Comparison of ENCODE assay signal across 11 cellular contexts in the genomic region with DNA sequence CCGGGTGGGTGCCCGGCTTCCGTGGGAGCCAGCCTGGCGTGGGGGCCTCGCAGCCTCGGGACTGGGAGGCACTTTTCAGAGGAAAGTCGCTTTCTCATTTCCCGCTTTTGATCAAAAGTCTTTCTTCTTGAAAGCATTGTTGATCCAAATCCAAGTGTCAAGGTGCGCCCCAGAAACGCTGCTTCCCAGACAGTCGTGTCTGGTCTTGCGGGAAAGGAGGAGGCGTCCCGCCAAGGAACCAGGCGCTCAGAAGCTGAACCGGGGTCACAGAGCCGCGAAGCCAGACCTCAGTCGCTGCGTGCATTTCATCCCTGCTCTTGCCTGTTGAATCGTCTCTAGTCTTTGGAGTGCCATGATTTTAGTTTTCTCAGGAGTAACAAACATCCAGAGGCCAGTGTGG. TPM values are rescaled to one million over a fixed set of nuclear protein-coding genes. Genes with fewer than 3 reads are reported as not detected.
DNase-seq lines count a peak whose midpoint lies in the region; ATAC-seq, FAIRE-seq and TF ChIP-seq lines count a peak whose summit lies in the region.
"Had no signal": no experiment of that assay in that cellular context is flagged by ENCODE, and none has a peak within 500 bp of the region (broad histone marks: within the 10 kb centered on the region; RNA-seq: fewer than 3 reads in every experiment).

No MANE protein-coding gene starts in this region.

- peak overlapping the region; percentile 61 for H3K4me3 Mint-ChIP-seq in activated CD8-positive, alpha-beta memory T cell treated with anti-CD3 and anti-CD28 coated beads, Interleukin-2, amount 10 ng/mL, durations not matched to agents 7 days and 5 days
- peak overlapping the region; percentile 83 for H3K4me3 Mint-ChIP-seq in astrocyte (ENCODE audit: unreplicated experiment)

- TF ChIP-seq CTCF in astrocyte (IDR thresholded peaks at IDR 0.05; ENCODE audit: insufficient read depth, low read depth, low read length) (no peak), left lung (IDR thresholded peaks at IDR 0.05) (no peak), thoracic aorta (IDR thresholded peaks at IDR 0.05) (no peak)

- peaks cover 14% of the 10 kb centered on the region for H3K36me3 Mint-ChIP-seq in activated CD8-positive, alpha-beta memory T cell treated with anti-CD3 and anti-CD28 coated beads, Interleukin-2, amount 10 ng/mL, durations not matched to agents 7 days and 5 days
- peaks cover 5% of the 10 kb centered on the region for H3K36me3 Mint-ChIP-seq in astrocyte (ENCODE audit: low read depth, unreplicated experiment)

- H3K4me1 Mint-ChIP-seq in activated CD8-positive, alpha-beta memory T cell treated with anti-CD3 and anti-CD28 coated beads, Interleukin-2, amount 10 ng/mL, durations not matched to agents 7 days and 5 days = peaks cover 29% of the 10 kb centered on the region
- peaks cover 19% of the 10 kb centered on the region for H3K4me1 Mint-ChIP-seq in astrocyte (ENCODE audit: low read depth, unreplicated experiment)

- no peaks in the 10 kb centered on the region for H3K27me3 ChIP-seq in astrocyte (ENCODE audit: insufficient read depth, low read length)
- peaks cover 0 to 39% of the 10 kb centered on the region in 2 donors for H3K27me3 ChIP-seq in left lung
- H3K27me3 ChIP-seq in thoracic aorta (replicated peaks; ENCODE audit: insufficient read depth) = no peaks in the 10 kb centered on the region

- H3K4me1 ChIP-seq in astrocyte (ENCODE audit: insufficient read depth, low read length) = peaks cover 17% of the 10 kb centered on the region
- H3K4me1 ChIP-seq in left lung = peaks cover 5 to 34% of the 10 kb centered on the region in 2 donors
- peaks cover 9 to 29% of the 10 kb centered on the region in 2 donors for H3K4me1 ChIP-seq in thoracic aorta (ENCODE audit: control insufficient read depth in 1 of 2, low read depth in 2 of 2)

- no peaks in the 10 kb centered on the region for H3K36me3 ChIP-seq in astrocyte (ENCODE audit: insufficient read depth, low read length)
- H3K36me3 ChIP-seq in left lung = no peaks in the 10 kb centered on the region
- H3K36me3 ChIP-seq in thoracic aorta = no peaks in the 10 kb centered on the region

- no peaks in the 10 kb centered on the region for H3K9me3 Mint-ChIP-seq in activated CD8-positive, alpha-beta memory T cell treated with anti-CD3 and anti-CD28 coated beads, Interleukin-2, amount 10 ng/mL, durations not matched to agents 7 days and 5 days (ENCODE audit: low read depth)
- peaks cover 2% of the 10 kb centered on the region for H3K9me3 Mint-ChIP-seq in astrocyte (ENCODE audit: unreplicated experiment)

- H3K9me3 ChIP-seq in astrocyte (ENCODE audit: insufficient read depth, low read depth, low read length) = no peaks in the 10 kb centered on the region
- H3K9me3 ChIP-seq in left lung = no peaks in the 10 kb centered on the region
- no peaks in the 10 kb centered on the region for H3K9me3 ChIP-seq in thoracic aorta

- intact Hi-C loops in left lung (cut with DNase I) = no loop called here

- CTCF ChIA-PET in activated CD8-positive, alpha-beta memory T cell treated with anti-CD3 and anti-CD28 coated beads, Interleukin-2, amount 10 ng/mL, durations not matched to agents 7 days and 5 days (lab: Charles Lee) = interaction anchor here (1.2 kb wide), 1 partner anchor 10 kb away, joined by 3 read pairs; no protein-coding TSS in a partner anchor

- no peak for FAIRE-seq in astrocyte (lab: Jason Lieb, UNC)
- FAIRE-seq: D721Med, kidney had no signal

- peaks cover 29% of the 10 kb centered on the region for H3K27me3 Mint-ChIP-seq in activated CD8-positive, alpha-beta memory T cell treated with anti-CD3 and anti-CD28 coated beads, Interleukin-2, amount 10 ng/mL, durations not matched to agents 7 days and 5 days
- peaks cover 6% of the 10 kb centered on the region for H3K27me3 Mint-ChIP-seq in astrocyte (ENCODE audit: low read depth, unreplicated experiment)

- peak overlapping the region; percentile 71 for H3K9ac ChIP-seq in astrocyte (ENCODE audit: low read length)

- H3K4me2 ChIP-seq in astrocyte (ENCODE audit: low read length) = peak overlapping the region; percentile 98

- peaks cover 34% of the 10 kb centered on the region for H3K79me2 ChIP-seq in astrocyte (ENCODE audit: insufficient read depth, low read length)

- peak overlapping the region; percentile 82 for H2AFZ ChIP-seq in astrocyte (ENCODE audit: low read depth, low read length)

- ATAC-seq in activated CD8-positive, alpha-beta memory T cell treated with anti-CD3 and anti-CD28 coated beads, Interleukin-2, amount 10 ng/mL, durations not matched to agents 7 days and 5 days = no peak
- ATAC-seq in left lung (no peak), thoracic aorta (ENCODE audit: insufficient number of reproducible peaks, low FRiP score, low read depth) (no peak), GM18498 (IDR thresholded peaks at IDR 0.05; ENCODE audit: unreplicated experiment) (no peak)

- peaks cover 25% of the 10 kb centered on the region for H4K20me1 ChIP-seq in astrocyte (ENCODE audit: insufficient read depth, low read length)

- peak overlapping the region; percentile 56 for H3K27ac Mint-ChIP-seq in activated CD8-positive, alpha-beta memory T cell treated with anti-CD3 and anti-CD28 coated beads, Interleukin-2, amount 10 ng/mL, durations not matched to agents 7 days and 5 days
- peak overlapping the region; percentile 93 for H3K27ac Mint-ChIP-seq in astrocyte (ENCODE audit: unreplicated experiment)

- H3K4me3 ChIP-seq in astrocyte (ENCODE audit: insufficient read depth, low read depth, low read length) (peak overlapping the region; percentile 60), left lung (peak overlapping the region; percentile 64 to 83), thoracic aorta (peak overlapping the region; percentile 96)

- no peak for DNase-seq in activated CD8-positive, alpha-beta memory T cell treated with anti-CD3 and anti-CD28 coated beads, Interleukin-2, amount 10 ng/mL, durations not matched to agents 7 days and 5 days
- DNase-seq in activated CD8-positive, alpha-beta memory T cell treated with anti-CD3 and anti-CD28 coated beads, Interleukin-2, amount 50 U/mL, for 4 hours = no peak
- no peak for DNase-seq in astrocyte (ENCODE audit: low read depth)
- no peak for DNase-seq in left lung
- no peak for DNase-seq in thoracic aorta (ENCODE audit: low spot score)
- no peak for DNase-seq in occipital lobe (lab: John Stamatoyannopoulos, UW)
- no peak for DNase-seq in HUDEP-2 (lab: John Stamatoyannopoulos, UW; ENCODE audit: unreplicated experiment in 76 of 76)
- DNase-seq: kidney, NCI-H2171 had no signal

- H3K27ac ChIP-seq in astrocyte (ENCODE audit: low read depth, low read length) (no peak overlapping the region), left lung (no peak overlapping the region), thoracic aorta (no peak overlapping the region)

RNA-seq across cellular contexts. Expression of a gene that starts 1.1 kb away (rescaled TPM):
- 10 to 100 TPM; 21.9 to 39.2 TPM for total RNA-seq in activated CD8-positive, alpha-beta memory T cell treated with anti-CD3 and anti-CD28 coated beads, Interleukin-2, amount 10 ng/mL, durations not matched to agents 7 days and 5 days
- total RNA-seq in astrocyte (112 and 141 TPM in 2 replicates), left lung (10 to 100 TPM; 25.7 to 29.3 TPM), thoracic aorta (10 to 100 TPM; 33.6 to 81.5 TPM), occipital lobe (35.1 TPM)
